22 cellular contexts compared by ENCODE assay signal in genomic region chr1:25959626-25960025, GRCh38.
"Had no signal": no experiment of that assay in that cellular context is flagged by ENCODE, and none has a peak within 500 bp of the region (broad histone marks: within the 10 kb centered on the region; RNA-seq: fewer than 3 reads in every experiment).

No MANE protein-coding gene starts in this region.

- H3K27me3 Mint-ChIP-seq: activated naive CD8-positive, alpha-beta T cell treated with anti-CD3 and anti-CD28 coated beads, Interleukin-2, amount 10 ng/mL, durations not matched to agents 7 days and 5 days; stimulated activated naive CD8-positive, alpha-beta T cell treated with anti-CD3 and anti-CD28 coated beads, Interleukin-15, Interleukin-2, amounts not matched to agents 100 ng/mL and 50 ng/mL, for 24 hours had no signal

- ATAC-seq: activated CD4-positive, CD25-positive, alpha-beta regulatory T cell treated with anti-CD3 and anti-CD28 coated beads, Interleukin-2, amount 50 U/mL, for 24 hours; activated T-cell treated with anti-CD3 and anti-CD28 coated beads, Interleukin-2, amount 50 U/mL, for 72 hours; body of pancreas; gastrocnemius medialis; left lung; psoas muscle; right cardiac atrium had no signal

- H3K4me3 Mint-ChIP-seq: activated naive CD8-positive, alpha-beta T cell treated with anti-CD3 and anti-CD28 coated beads, Interleukin-2, amount 10 ng/mL, durations not matched to agents 7 days and 5 days; activated T-cell treated with anti-CD3 and anti-CD28 coated beads, Interleukin-2, amount 50 U/mL, for 72 hours; stimulated activated naive CD8-positive, alpha-beta T cell treated with anti-CD3 and anti-CD28 coated beads, Interleukin-15, Interleukin-2, amounts not matched to agents 100 ng/mL and 50 ng/mL, for 24 hours had no signal

- H3K9me3 ChIP-seq: body of pancreas, gastrocnemius medialis, psoas muscle, transverse colon, vagina had no signal

- H3K27me3 ChIP-seq: body of pancreas, dorsolateral prefrontal cortex, gastrocnemius medialis, left lung, transverse colon, vagina had no signal

- DNase-seq: activated CD8-positive, alpha-beta memory T cell treated with anti-CD3 and anti-CD28 coated beads for 24 hours; activated CD8-positive, alpha-beta memory T cell treated with anti-CD3 and anti-CD28 coated beads, Interleukin-2, amount 50 U/mL, for 48 hours; activated naive CD8-positive, alpha-beta T cell treated with anti-CD3 and anti-CD28 coated beads, Interleukin-2, amount 10 ng/mL, durations not matched to agents 7 days and 5 days; activated T-cell treated with anti-CD3 and anti-CD28 coated beads, Interleukin-2, amount 50 U/mL, for 72 hours; body of pancreas; caudate nucleus; dorsolateral prefrontal cortex; gastrocnemius medialis; head of caudate nucleus; kidney; left lung; mammary epithelial cell; midbrain; psoas muscle; right cardiac atrium; stimulated activated CD4-positive, alpha-beta T cell treated with anti-CD3 and anti-CD28 coated beads, Interleukin-2, amount 100 ng/mL, for 24 hours; T-helper 1 cell; T1000; transverse colon had no signal

- H3K27ac Mint-ChIP-seq: activated naive CD8-positive, alpha-beta T cell treated with anti-CD3 and anti-CD28 coated beads, Interleukin-2, amount 10 ng/mL, durations not matched to agents 7 days and 5 days; stimulated activated naive CD8-positive, alpha-beta T cell treated with anti-CD3 and anti-CD28 coated beads, Interleukin-15, Interleukin-2, amounts not matched to agents 100 ng/mL and 50 ng/mL, for 24 hours had no signal

- H3K27ac ChIP-seq: body of pancreas, gastrocnemius medialis, left lung, psoas muscle, transverse colon, vagina had no signal

- H3K4me3 ChIP-seq: body of pancreas, dorsolateral prefrontal cortex, gastrocnemius medialis, left lung, psoas muscle, transverse colon, vagina had no signal

- H3K9me3 Mint-ChIP-seq: activated naive CD8-positive, alpha-beta T cell treated with anti-CD3 and anti-CD28 coated beads, Interleukin-2, amount 10 ng/mL, durations not matched to agents 7 days and 5 days had no signal
